Comparison of ENCODE assay signal across 20 cellular contexts in the genomic region with DNA sequence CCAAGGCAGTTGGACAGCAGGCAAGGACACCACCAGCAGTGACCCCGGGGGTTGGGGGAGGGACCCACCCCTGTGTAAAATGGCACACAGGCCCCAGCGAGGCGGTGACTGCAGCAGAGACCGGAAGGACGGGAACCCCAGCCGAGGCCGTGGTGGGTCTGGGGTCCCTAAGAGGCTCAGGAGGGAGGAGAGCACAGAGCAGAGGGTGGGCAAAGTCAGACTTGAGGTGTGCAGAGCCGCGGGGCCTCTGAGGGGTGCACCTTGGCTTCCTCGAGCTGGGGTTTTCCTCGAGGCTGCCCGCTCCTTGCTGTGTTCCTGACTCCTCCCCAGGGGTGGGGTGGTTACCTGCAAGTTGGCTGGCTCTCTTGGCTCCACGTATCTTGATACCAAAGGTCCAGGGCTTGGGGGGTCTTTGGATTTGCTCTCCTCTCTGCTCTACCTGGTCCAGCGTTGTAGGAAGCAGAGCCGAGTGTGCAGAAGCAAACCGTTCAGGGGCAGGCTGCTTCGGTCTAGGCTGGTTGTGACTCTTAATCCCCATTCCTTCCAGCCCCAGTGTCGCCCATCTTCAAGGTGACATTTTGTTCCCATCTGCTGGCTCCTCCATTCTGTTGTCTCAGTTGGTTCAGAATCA. TPM values are rescaled to one million over a fixed set of nuclear protein-coding genes. Genes with fewer than 3 reads are reported as not detected.
DNase-seq lines count a peak whose midpoint lies in the region; ATAC-seq and TF ChIP-seq lines count a peak whose summit lies in the region.
"Had no signal": no experiment of that assay in that cellular context is flagged by ENCODE, and none has a peak within 500 bp of the region (broad histone marks: within the 10 kb centered on the region; RNA-seq: fewer than 3 reads in every experiment).

No MANE protein-coding gene starts in this region.

- no peak overlapping the region for H3K14ac ChIP-seq in mesenchymal stem cell (ENCODE audit: low read length in 2 of 2)

- H3K27ac ChIP-seq in RWPE2 (ENCODE audit: poor library complexity, severe bottlenecking), result no peak overlapping the region
- no peak overlapping the region for H3K27ac ChIP-seq in mesenchymal stem cell (ENCODE audit: low read length, poor library complexity, severe bottlenecking)
- H3K27ac ChIP-seq in sigmoid colon, result no peak overlapping the region
- H3K27ac ChIP-seq in aorta (ENCODE audit: low read depth in 1 of 2, low read length in 2 of 2), result no peak overlapping the region
- H3K27ac ChIP-seq: GM23248 had no signal

- no peak overlapping the region for H2BK12ac ChIP-seq in mesenchymal stem cell (ENCODE audit: low read length in 2 of 2)

- H3K4me3 ChIP-seq in RWPE2 (ENCODE audit: severe bottlenecking) (no peak overlapping the region), mesenchymal stem cell (ENCODE audit: insufficient read depth in 1 of 2, low read depth in 1 of 2, low read length in 2 of 2) (no peak overlapping the region), sigmoid colon (no peak overlapping the region), aorta (ENCODE audit: low read length in 2 of 2) (no peak overlapping the region)
- H3K4me3 ChIP-seq: GM23248 had no signal

- H3K9ac ChIP-seq in mesenchymal stem cell (ENCODE audit: low read length), result no peak overlapping the region
- H3K9ac ChIP-seq: GM23248 had no signal

- H3K27ac Mint-ChIP-seq in activated naive CD4-positive, alpha-beta T cell treated with anti-CD3 and anti-CD28 coated beads, Interleukin-2, amount 10 ng/mL, durations not matched to agents 7 days and 5 days, result no peak overlapping the region
- H3K27ac Mint-ChIP-seq: CD14-positive monocyte had no signal

- H3K4ac ChIP-seq in mesenchymal stem cell (ENCODE audit: low read depth in 1 of 2, low read length in 2 of 2), result no peak overlapping the region

- intact Hi-C loops in sigmoid colon (cut with DNase I) (no loop called here), aorta (cut with DNase I) (no loop called here)

- no peak overlapping the region for H2BK5ac ChIP-seq in mesenchymal stem cell (ENCODE audit: low read depth, low read length, poor library complexity, severe bottlenecking)

- H3K18ac ChIP-seq in mesenchymal stem cell (ENCODE audit: low read depth in 1 of 2, low read length in 2 of 2), result no peak overlapping the region

- CTCF ChIA-PET in activated naive CD4-positive, alpha-beta T cell treated with anti-CD3 and anti-CD28 coated beads, Interleukin-2, amount 10 ng/mL, durations not matched to agents 7 days and 5 days (lab: Charles Lee), result no interaction called here

- H3K36me3 ChIP-seq in RWPE2 (ENCODE audit: low read depth) (no peaks in the 10 kb centered on the region), mesenchymal stem cell (ENCODE audit: control insufficient read depth in 1 of 2, insufficient read depth in 2 of 2, low read depth in 1 of 2, low read length in 2 of 2) (no peaks in the 10 kb centered on the region), sigmoid colon (no peaks in the 10 kb centered on the region), aorta (ENCODE audit: control insufficient read depth in 1 of 2, insufficient read depth in 2 of 2, low read length in 1 of 2) (no peaks in the 10 kb centered on the region)

- WGBS in mesenchymal stem cell, result 95% methylated on average over 18 of the region's 18 CpGs
- 88 to 92% methylated on average over 18 of the region's 18 CpGs for WGBS in sigmoid colon, 2 donors
- 93 to 94% methylated on average over 18 of the region's 18 CpGs for WGBS in aorta, 2 donors

- peak overlapping the region; percentile 8 for H2BK15ac ChIP-seq in mesenchymal stem cell (ENCODE audit: low read depth, poor library complexity, severe bottlenecking)

- no peak overlapping the region for H4K8ac ChIP-seq in mesenchymal stem cell (ENCODE audit: low read length)

- no peak overlapping the region for H3K4me2 ChIP-seq in mesenchymal stem cell (ENCODE audit: low read length, poor library complexity, severe bottlenecking)

- no peak for ATAC-seq in RWPE2 (ENCODE audit: low read depth)
- no peak for ATAC-seq in HG03095 (IDR thresholded peaks at IDR 0.05; ENCODE audit: unreplicated experiment)
- no peak for ATAC-seq in aorta (ENCODE audit: low FRiP score)
- ATAC-seq: HepG2, PC-3 had no signal

- H3K4me1 ChIP-seq in RWPE2 (ENCODE audit: insufficient read depth, poor library complexity, severe bottlenecking) (peaks cover 4% of the 10 kb centered on the region), mesenchymal stem cell (ENCODE audit: control insufficient read depth, insufficient read depth, low read depth, low read length) (peaks cover 7% of the 10 kb centered on the region), sigmoid colon (peaks cover 0 to 14% (median 7%) of the 10 kb centered on the region in 4 donors), aorta (ENCODE audit: control insufficient read depth in 1 of 2, insufficient read depth in 2 of 2, low read length in 2 of 2) (no peaks in the 10 kb centered on the region)

- no peak overlapping the region for H4K91ac ChIP-seq in mesenchymal stem cell (ENCODE audit: low read length)

- TF ChIP-seq EP300 in sigmoid colon (IDR thresholded peaks at IDR 0.05), result no peak

- no peak for TF ChIP-seq POLR2A in sigmoid colon (IDR thresholded peaks at IDR 0.05)

- no peak overlapping the region for H3K4me3 Mint-ChIP-seq in activated naive CD4-positive, alpha-beta T cell treated with anti-CD3 and anti-CD28 coated beads, Interleukin-2, amount 10 ng/mL, durations not matched to agents 7 days and 5 days
- H3K4me3 Mint-ChIP-seq: CD14-positive monocyte had no signal

- H3K36me3 Mint-ChIP-seq in activated naive CD4-positive, alpha-beta T cell treated with anti-CD3 and anti-CD28 coated beads, Interleukin-2, amount 10 ng/mL, durations not matched to agents 7 days and 5 days, result no peaks in the 10 kb centered on the region
- H3K36me3 Mint-ChIP-seq: CD14-positive monocyte had no signal

- DNase-seq in activated naive CD4-positive, alpha-beta T cell treated with anti-CD3 and anti-CD28 coated beads, Interleukin-2, amount 10 ng/mL, durations not matched to agents 7 days and 5 days, result peak; percentile 13
- DNase-seq in activated naive CD4-positive, alpha-beta T cell treated with Interleukin-2 at 50 U/mL for 16 hours, result no peak
- DNase-seq in RWPE2 (ENCODE audit: low spot score) (peak; percentile 45), mesenchymal stem cell (no peak), sigmoid colon (peak; percentile 50), NCI-H187 (lab: John Stamatoyannopoulos, UW) (no peak), aorta (no peak)
- DNase-seq: DMS153, GM23248, KG1, NCI-H1417 treated with DMSO at 0.1 percent for 48 hours, NCI-H2029, NCI-H2171, NCI-H446, NCI-H69, PC-3, SHP77 had no signal

- H3K4me1 Mint-ChIP-seq in activated naive CD4-positive, alpha-beta T cell treated with anti-CD3 and anti-CD28 coated beads, Interleukin-2, amount 10 ng/mL, durations not matched to agents 7 days and 5 days, result no peaks in the 10 kb centered on the region
- H3K4me1 Mint-ChIP-seq: CD14-positive monocyte had no signal

- peaks cover 48% of the 10 kb centered on the region for H3K27me3 Mint-ChIP-seq in activated naive CD4-positive, alpha-beta T cell treated with anti-CD3 and anti-CD28 coated beads, Interleukin-2, amount 10 ng/mL, durations not matched to agents 7 days and 5 days

- TF ChIP-seq CTCF in RWPE2 (IDR thresholded peaks at IDR 0.05; ENCODE audit: poor library complexity, severe bottlenecking) (no peak), sigmoid colon (IDR thresholded peaks at IDR 0.05) (no peak)

- H3K23ac ChIP-seq in mesenchymal stem cell (ENCODE audit: low read length in 2 of 2), result no peak overlapping the region

- no peak overlapping the region for H2AK5ac ChIP-seq in mesenchymal stem cell (ENCODE audit: low read length, severe bottlenecking)

- no peaks in the 10 kb centered on the region for H3K79me1 ChIP-seq in mesenchymal stem cell (replicated peaks; ENCODE audit: low read length, poor library complexity, severe bottlenecking)

- H3K9me3 ChIP-seq in RWPE2 (ENCODE audit: severe bottlenecking) (no peaks in the 10 kb centered on the region), mesenchymal stem cell (ENCODE audit: control insufficient read depth, low read length) (no peaks in the 10 kb centered on the region), sigmoid colon (no peaks in the 10 kb centered on the region), aorta (ENCODE audit: control insufficient read depth, low read length) (no peaks in the 10 kb centered on the region)

- H2BK120ac ChIP-seq in mesenchymal stem cell (ENCODE audit: low read depth, low read length), result no peak overlapping the region

- no peaks in the 10 kb centered on the region for H3K9me3 Mint-ChIP-seq in activated naive CD4-positive, alpha-beta T cell treated with anti-CD3 and anti-CD28 coated beads, Interleukin-2, amount 10 ng/mL, durations not matched to agents 7 days and 5 days

- H3K27me3 ChIP-seq in RWPE2 (ENCODE audit: insufficient read depth, poor library complexity, severe bottlenecking) (no peaks in the 10 kb centered on the region), mesenchymal stem cell (ENCODE audit: control insufficient read depth in 1 of 2, insufficient read depth in 1 of 2, low read length in 2 of 2) (peaks cover 54 to 74% of the 10 kb centered on the region in 2 experiments), sigmoid colon (no peaks in the 10 kb centered on the region), aorta (ENCODE audit: control insufficient read depth in 1 of 2, insufficient read depth in 2 of 2, low read length in 1 of 2) (no peaks in the 10 kb centered on the region)

- H2AFZ ChIP-seq in mesenchymal stem cell (ENCODE audit: low read depth, low read length), result no peak overlapping the region
- H2AFZ ChIP-seq: GM23248 had no signal

RNA-seq across cellular contexts. Expression of a gene that starts 37.9 kb away (rescaled TPM):
- 0.80 TPM for polyA plus RNA-seq in mesenchymal stem cell (2013, experiment 1 of 2)
- 0.64 TPM for polyA plus RNA-seq in mesenchymal stem cell (2013, experiment 2 of 2)
- total RNA-seq in sigmoid colon (1 to 10 TPM; 2.0 to 6.4 (median 4.0) TPM), aorta (1 to 10 TPM; 2.3 to 8.4 TPM)
- polyA plus RNA-seq in sigmoid colon (1 to 10 TPM in 1 of 3 donors, not detected in 2; 1.8 TPM), aorta (1 to 10 TPM in 1 of 2 donors, under 1 TPM in 1; 0.05 to 1.4 TPM)

Comparison
In these comparisons a context has a peak if more than half of its experiments do, and no peak if none do; other contexts are left out.
1. DNase-seq: peak in activated naive CD4-positive, alpha-beta T cell treated with anti-CD3 and anti-CD28 coated beads, Interleukin-2, amount 10 ng/mL, durations not matched to agents 7 days and 5 days (single experiment), RWPE2 (single experiment) and sigmoid colon (single experiment); none in activated naive CD4-positive, alpha-beta T cell treated with Interleukin-2 at 50 U/mL for 16 hours (single experiment), mesenchymal stem cell (single experiment), NCI-H187 (0 of 2) and aorta (0 of 2).